Comparison of ENCODE assay signal across 8 cellular contexts in the genomic region with DNA sequence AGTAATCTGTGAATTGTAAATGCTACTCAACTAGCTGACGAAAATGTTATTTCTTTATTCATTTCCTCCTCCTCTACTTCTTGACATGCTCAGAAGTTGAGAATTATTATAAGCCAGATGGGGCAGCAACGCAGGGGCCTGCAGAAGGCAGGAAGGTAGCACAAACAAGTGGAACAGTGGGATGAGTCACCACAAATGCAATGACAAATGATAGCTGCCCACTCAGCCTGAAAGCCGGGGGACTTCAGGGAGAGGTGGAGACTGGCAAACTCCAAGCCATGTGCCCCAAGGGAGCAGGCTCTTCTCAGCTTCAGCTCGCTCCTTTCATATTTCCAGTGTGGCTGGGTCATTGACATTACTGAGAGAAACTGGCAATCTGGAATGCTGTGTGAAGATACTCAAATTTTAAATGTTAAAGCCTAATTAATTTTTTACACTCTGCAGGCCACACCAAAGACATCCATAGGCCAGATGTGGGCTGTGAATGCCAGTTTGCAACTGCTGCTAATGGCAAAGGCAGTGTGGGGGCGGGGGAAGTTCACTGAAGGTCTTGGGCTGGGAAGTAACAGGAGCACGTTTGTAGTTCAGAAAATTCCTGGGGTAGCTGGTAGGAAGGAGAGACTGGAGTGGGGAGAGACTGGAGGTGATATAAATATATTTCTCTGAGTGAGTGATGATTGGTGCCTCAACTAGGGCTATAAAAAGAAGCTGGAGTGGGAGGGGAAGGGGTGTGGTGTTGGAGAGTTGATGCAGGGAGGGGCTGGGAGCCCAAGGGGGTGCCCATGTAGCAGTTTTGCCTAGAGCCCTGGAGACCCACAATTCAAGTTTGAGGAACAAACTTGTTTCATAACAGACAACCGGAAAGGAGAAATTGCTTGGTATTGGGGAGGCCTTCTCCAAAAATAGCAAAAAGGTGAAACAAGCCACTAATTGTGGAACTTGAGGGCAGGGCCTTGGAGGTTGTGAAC. TPM values are rescaled to one million over a fixed set of nuclear protein-coding genes. Genes with fewer than 3 reads are reported as not detected.
A peak's percentile ranks its signal among the peaks of the same experiment; 100 is the strongest.
DNase-seq lines count a peak whose midpoint lies in the region; ATAC-seq and TF ChIP-seq lines count a peak whose summit lies in the region.

No MANE protein-coding gene starts in this region.

- H3K4me3 ChIP-seq in choroid plexus epithelial cell (ENCODE audit: low read depth, low read length), result no peak overlapping the region
- H3K4me3 ChIP-seq in tibial nerve, result no peak overlapping the region

- no peaks in the 10 kb centered on the region for H3K9me3 ChIP-seq in tibial nerve

- TF ChIP-seq EP300 in tibial nerve (IDR thresholded peaks at IDR 0.05), result peak in 1 of 2 donors; percentile 68

- intact Hi-C loops in sciatic nerve (cut with DNase I), result no loop called here

- TF ChIP-seq CTCF in choroid plexus epithelial cell (conservative IDR thresholded peaks at IDR 0.05; ENCODE audit: low read depth, low read length) (no peak), tibial nerve (IDR thresholded peaks at IDR 0.05) (no peak)

- no peak overlapping the region for H3K27ac ChIP-seq in tibial nerve

- no peaks in the 10 kb centered on the region for H3K27me3 ChIP-seq in tibial nerve

- TF ChIP-seq POLR2A in tibial nerve (IDR thresholded peaks at IDR 0.05), result no peak

- ATAC-seq in GM21737 (IDR thresholded peaks at IDR 0.05; ENCODE audit: unreplicated experiment) (peak; percentile 44), sciatic nerve (peak; percentile 65)

- no peaks in the 10 kb centered on the region for H3K36me3 ChIP-seq in tibial nerve

- DNase-seq in NCI-H1694 treated with DMSO at 0.1 percent for 48 hours (lab: John Stamatoyannopoulos, UW) (peak; percentile 9), NCI-H1694 (lab: John Stamatoyannopoulos, UW) (no peak), M059J (ENCODE audit: low read depth) (peak; percentile 89), choroid plexus epithelial cell (ENCODE audit: low read depth) (peak; percentile 17), sciatic nerve (ENCODE audit: low spot score) (no peak), tibial nerve (ENCODE audit: low spot score in 2 of 2) (no peak), NCI-H2107 treated with DMSO at 0.1 percent for 48 hours (lab: John Stamatoyannopoulos, UW; ENCODE audit: unreplicated experiment) (no peak)

- H3K4me1 ChIP-seq in tibial nerve, result peaks cover 0 to 21% (median 7%) of the 10 kb centered on the region in 4 donors

- WGBS in tibial nerve, 2 donors, result 41% methylated on average over 7 of the region's 7 CpGs

RNA-seq across cellular contexts. Expression of a gene that starts 20.8 kb away (rescaled TPM):
- 6.6 and 8.0 TPM in 2 replicates for total RNA-seq in M059J (2014; rRNA removed; shearing (Covaris generic))
- total RNA-seq in sciatic nerve (6.7 TPM), tibial nerve (1 to 10 TPM; 4.8 to 9.8 (median 6.2) TPM)

Comparison
In these comparisons a context has a peak if more than half of its experiments do, and no peak if none do; other contexts are left out.
1. DNase-seq: peak in NCI-H1694 treated with DMSO at 0.1 percent for 48 hours (single experiment), M059J (single experiment) and choroid plexus epithelial cell (single experiment); none in NCI-H1694 (single experiment), sciatic nerve (single experiment), tibial nerve (0 of 2) and NCI-H2107 treated with DMSO at 0.1 percent for 48 hours (single experiment).